8 cellular contexts compared by ENCODE assay signal in genomic region chr4:1055721-1056590, GRCh38. TPM values are rescaled to one million over a fixed set of nuclear protein-coding genes. Genes with fewer than 3 reads are reported as not detected.
A peak's percentile ranks its signal among the peaks of the same experiment; 100 is the strongest.
DNase-seq lines count a peak whose midpoint lies in the region; ATAC-seq lines count a peak whose summit lies in the region.

No MANE protein-coding gene starts in this region.

- no peaks in the 10 kb centered on the region for H3K27me3 ChIP-seq in esophagus (ENCODE audit: control insufficient read depth in 1 of 2, insufficient read depth in 2 of 2, low read length in 2 of 2)

- 42 to 50% methylated on average over 34 of the region's 34 CpGs for WGBS in esophagus, 2 donors

- peaks cover 2 to 9% of the 10 kb centered on the region in 2 donors for H3K4me1 ChIP-seq in esophagus (ENCODE audit: control insufficient read depth in 2 of 2, insufficient read depth in 2 of 2, low read length in 1 of 2)

- no peak overlapping the region for H3K4me3 ChIP-seq in esophagus (ENCODE audit: low read depth in 1 of 2, low read length in 2 of 2)

- peaks cover 2 to 3% of the 10 kb centered on the region in 2 donors for H3K9me3 ChIP-seq in esophagus (ENCODE audit: control insufficient read depth in 2 of 2, insufficient read depth in 1 of 2, low read depth in 1 of 2, low read length in 1 of 2)

- H3K36me3 ChIP-seq in esophagus (ENCODE audit: control insufficient read depth in 2 of 2, insufficient read depth in 2 of 2, low read length in 1 of 2): no peaks in the 10 kb centered on the region

- peak; percentile 46 for ATAC-seq in HG03442 (IDR thresholded peaks at IDR 0.05; ENCODE audit: unreplicated experiment)
- ATAC-seq in HG03439 (IDR thresholded peaks at IDR 0.05; ENCODE audit: unreplicated experiment): no peak

- peak overlapping the region; percentile 5 to 12 for H3K27ac ChIP-seq in esophagus (ENCODE audit: low read depth in 2 of 2, low read length in 1 of 2)

- in situ Hi-C loops in ACHN (cut with HindIII; ENCODE audit: low pct_ligation_motif_present, low pct_unique_long_range_greater_than_20kb, low sequenced_read_pairs): no loop called here

- DNase-seq in COLO668 (lab: John Stamatoyannopoulos, UW; ENCODE audit: unreplicated experiment) (peak; percentile 23), DMS79 treated with DMSO at 0.1 percent for 48 hours (lab: John Stamatoyannopoulos, UW) (no peak), ACHN (no peak)
- DNase-seq in activated CD4-positive, alpha-beta T cell treated with anti-CD3 and anti-CD28 coated beads, Interleukin-2, amount 50 U/mL, for 48 hours: peak; percentile 75 to 80
- peak; percentile 51 to 66 (median 65) for DNase-seq in stimulated activated CD4-positive, alpha-beta T cell treated with anti-CD3 and anti-CD28 coated beads, Interleukin-12 subunit alpha, Interleukin-12 subunit beta, amount 100 ng/mL, for 48 hours (ENCODE audit: low read depth in 2 of 3, low spot score in 1 of 3)

RNA-seq across cellular contexts. Expression of gene FGFRL1, which starts 44.5 kb away (rescaled TPM):
- 1 to 10 TPM; 2.3 to 3.4 TPM for polyA plus RNA-seq in esophagus

RNA-seq across cellular contexts. Expression of gene RNF212, which starts 57.4 kb away (rescaled TPM):
- polyA plus RNA-seq in esophagus: 1 to 10 TPM; 1.2 to 1.7 TPM

Comparison
In these comparisons a context has a peak if more than half of its experiments do, and no peak if none do; other contexts are left out.
1. DNase-seq: peak in COLO668 (single experiment), activated CD4-positive, alpha-beta T cell treated with anti-CD3 and anti-CD28 coated beads, Interleukin-2, amount 50 U/mL, for 48 hours (2 of 2) and stimulated activated CD4-positive, alpha-beta T cell treated with anti-CD3 and anti-CD28 coated beads, Interleukin-12 subunit alpha, Interleukin-12 subunit beta, amount 100 ng/mL, for 48 hours (3 of 3); none in DMS79 treated with DMSO at 0.1 percent for 48 hours (single experiment) and ACHN (single experiment).